ENCODE assay signal across 25 cellular contexts in genomic region chr2:3495956-3496355, GRCh38.
"Had no signal": no experiment of that assay in that cellular context is flagged by ENCODE, and none has a peak within 500 bp of the region (broad histone marks: within the 10 kb centered on the region; RNA-seq: fewer than 3 reads in every experiment).

No MANE protein-coding gene starts in this region.

- H3K27ac Mint-ChIP-seq: dendritic cell treated with granulocyte-macrophage colony-stimulating factor and Interleukin-4, amounts not matched to agents 40 ng/mL and 50 ng/mL, for 4 days; memory B cell; mesothelial cell of epicardium had no signal

- ATAC-seq: foreskin keratinocyte, gastroesophageal sphincter, heart right ventricle, mucosa of descending colon, right lobe of liver had no signal

- DNase-seq: central memory CD4-positive, alpha-beta T cell; effector memory CD4-positive, alpha-beta T cell; foreskin keratinocyte; heart right ventricle; hippocampal formation; mucosa of descending colon; naive B cell; retina; stimulated activated CD4-positive, alpha-beta T cell treated with anti-CD3 and anti-CD28 coated beads, Interleukin-12 subunit alpha, Interleukin-12 subunit beta, amount 100 ng/mL, for 4 hours; stimulated activated CD4-positive, alpha-beta T cell treated with anti-CD3 and anti-CD28 coated beads, Interleukin-1b, Interleukin-23, amount 100 ng/mL, for 48 hours; stimulated activated CD4-positive, alpha-beta T cell treated with anti-CD3 and anti-CD28 coated beads, Interleukin-4, amount 100 ng/mL, for 1 hour; stimulated activated CD8-positive, alpha-beta memory T cell treated with anti-CD3 and anti-CD28 coated beads, Interleukin-4, amount 100 ng/mL, for 48 hours; stimulated activated naive CD4-positive, alpha-beta T cell treated with Interleukin-2 at 50 U/mL for 16 hours; stomach; thyroid gland; trophoblast cell had no signal

- H3K9me3 ChIP-seq: esophagus muscularis mucosa, gastroesophageal sphincter, heart right ventricle, mucosa of descending colon, right lobe of liver, stomach, thyroid gland, vagina had no signal

- H3K4me1 Mint-ChIP-seq: naive B cell had no signal

- H3K9me3 Mint-ChIP-seq: dendritic cell treated with granulocyte-macrophage colony-stimulating factor and Interleukin-4, amounts not matched to agents 40 ng/mL and 50 ng/mL, for 4 days; memory B cell; mesothelial cell of epicardium; naive B cell had no signal

- H3K4me2 ChIP-seq: smooth muscle cell had no signal

- H3K4me3 Mint-ChIP-seq: dendritic cell treated with granulocyte-macrophage colony-stimulating factor and Interleukin-4, amounts not matched to agents 40 ng/mL and 50 ng/mL, for 4 days; memory B cell; mesothelial cell of epicardium had no signal

- H3K27me3 Mint-ChIP-seq: dendritic cell treated with granulocyte-macrophage colony-stimulating factor and Interleukin-4, amounts not matched to agents 40 ng/mL and 50 ng/mL, for 4 days; memory B cell; naive B cell had no signal

- H3K27ac ChIP-seq: esophagus muscularis mucosa, foreskin keratinocyte, gastroesophageal sphincter, heart right ventricle, right lobe of liver, stomach, thyroid gland, vagina had no signal

- H3K27me3 ChIP-seq: esophagus muscularis mucosa, foreskin keratinocyte, gastroesophageal sphincter, heart right ventricle, right lobe of liver, stomach, thyroid gland, vagina had no signal

- H3K4me3 ChIP-seq: esophagus muscularis mucosa, gastroesophageal sphincter, heart right ventricle, lung, mucosa of descending colon, right lobe of liver, smooth muscle cell, stomach, thyroid gland, vagina had no signal

- H3K4me1 ChIP-seq: foreskin keratinocyte, thyroid gland, vagina had no signal
